Comparison of ENCODE assay signal across 34 cellular contexts in the genomic region with DNA sequence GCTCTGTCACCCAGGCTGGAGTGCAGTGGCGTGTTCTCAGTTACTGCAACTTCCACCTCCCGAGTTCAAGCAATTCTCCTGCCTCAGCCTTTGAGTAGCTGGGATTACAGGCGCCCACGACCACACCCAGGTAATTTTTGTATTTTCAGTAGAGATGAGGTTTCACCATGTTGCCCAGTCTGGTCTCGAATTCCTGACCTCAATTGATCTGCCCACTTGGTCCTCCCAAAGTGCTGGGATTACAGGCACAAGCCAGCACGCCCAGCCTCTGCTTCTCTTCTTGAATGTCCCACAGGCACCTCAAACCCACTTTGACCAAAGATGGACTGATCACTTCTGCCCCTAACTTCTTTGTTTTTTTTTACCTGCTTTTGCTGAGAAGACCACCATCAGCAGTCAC. TPM values are rescaled to one million over a fixed set of nuclear protein-coding genes. Genes with fewer than 3 reads are reported as not detected.
"Had no signal": no experiment of that assay in that cellular context is flagged by ENCODE, and none has a peak within 500 bp of the region (broad histone marks: within the 10 kb centered on the region; RNA-seq: fewer than 3 reads in every experiment).

No MANE protein-coding gene starts in this region.

- H3K9ac ChIP-seq: KMS-11 had no signal

- ATAC-seq: activated CD8-positive, alpha-beta T cell treated with anti-CD3 and anti-CD28 coated beads, Interleukin-2, amount 10 ng/mL, durations not matched to agents 7 days and 5 days; activated naive CD8-positive, alpha-beta T cell treated with anti-CD3 and anti-CD28 coated beads, Interleukin-2, amount 50 U/mL, for 24 hours; activated T-cell treated with anti-CD3 and anti-CD28 coated beads, Interleukin-2, amount 50 U/mL, for 4 hours had no signal

- DNase-seq: activated CD4-positive, alpha-beta T cell treated with anti-CD3 and anti-CD28 coated beads for 1 hour; activated CD4-positive, alpha-beta T cell treated with anti-CD3 and anti-CD28 coated beads for 48 hours; activated CD4-positive, alpha-beta T cell treated with anti-CD3 and anti-CD28 coated beads, Interleukin-2, amount 50 U/mL, for 48 hours; activated CD4-positive, CD25-positive, alpha-beta regulatory T cell; activated CD8-positive, alpha-beta memory T cell treated with anti-CD3 and anti-CD28 coated beads, Interleukin-2, amount 50 U/mL, for 4 hours; activated CD8-positive, alpha-beta T cell treated with anti-CD3 and anti-CD28 coated beads, Interleukin-2, amount 10 ng/mL, durations not matched to agents 7 days and 5 days; activated gamma-delta T cell treated with Interleukin-2 at 50 U/mL for 16 hours; activated naive CD4-positive, alpha-beta T cell treated with anti-CD3 and anti-CD28 coated beads, Interleukin-2, amount 10 ng/mL, durations not matched to agents 7 days and 5 days; activated naive CD8-positive, alpha-beta T cell treated with anti-CD3 and anti-CD28 coated beads, Interleukin-2, amount 50 U/mL, for 24 hours; activated T-cell treated with anti-CD3 and anti-CD28 coated beads for 4 hours; activated T-cell treated with anti-CD3 and anti-CD28 coated beads, Interleukin-2, amount 50 U/mL, for 4 hours; anterior cingulate cortex; NCI-H1048; NCI-H1105 treated with DMSO at 0.1 percent for 48 hours; NCI-H1436; NCI-H1694 treated with DMSO at 0.1 percent for 48 hours; NCI-H2029; NCI-H510A; NCI-H526; NCI-H748 treated with DMSO at 0.1 percent for 48 hours; NK-92 treated with Interleukin-12 subunit alpha and Interleukin-12 subunit beta, amount 100 ng/mL, for 24 hours; OCI-M1; Right ventricle myocardium superior; SW 1271; T1000; WERI-Rb-1 had no signal

- H3K4me2 ChIP-seq: KMS-11 had no signal

- H3K36me3 ChIP-seq: cardiac muscle cell had no signal

- H3K4me3 Mint-ChIP-seq: activated CD8-positive, alpha-beta T cell treated with anti-CD3 and anti-CD28 coated beads, Interleukin-2, amount 10 ng/mL, durations not matched to agents 7 days and 5 days; activated naive CD4-positive, alpha-beta T cell treated with anti-CD3 and anti-CD28 coated beads, Interleukin-2, amount 10 ng/mL, durations not matched to agents 7 days and 5 days; activated naive CD8-positive, alpha-beta T cell; activated naive CD8-positive, alpha-beta T cell treated with anti-CD3 and anti-CD28 coated beads, Interleukin-2, amount 50 U/mL, for 24 hours; activated T-cell treated with anti-CD3 and anti-CD28 coated beads, Interleukin-2, amount 50 U/mL, for 4 hours; activated T-helper 1 cell treated with anti-CD3 and anti-CD28 coated beads, Interleukin-12 subunit alpha, Interleukin-12 subunit beta, Interleukin-2, Interleukin-4 antibody, amounts not matched to agents 30 ng/mL and 10 ng/mL and 1 ng/mL, durations not matched to agents 14 hours and 24 hours and 36 hours; central memory CD8-positive, alpha-beta T cell had no signal

- H3K4me3 ChIP-seq: cardiac muscle cell had no signal

- H3K9me3 Mint-ChIP-seq: activated naive CD8-positive, alpha-beta T cell treated with anti-CD3 and anti-CD28 coated beads, Interleukin-2, amount 50 U/mL, for 24 hours; activated T-cell treated with anti-CD3 and anti-CD28 coated beads, Interleukin-2, amount 50 U/mL, for 4 hours; activated T-helper 1 cell treated with anti-CD3 and anti-CD28 coated beads, Interleukin-12 subunit alpha, Interleukin-12 subunit beta, Interleukin-2, Interleukin-4 antibody, amounts not matched to agents 30 ng/mL and 10 ng/mL and 1 ng/mL, durations not matched to agents 14 hours and 24 hours and 36 hours; central memory CD8-positive, alpha-beta T cell had no signal

- H3K27ac Mint-ChIP-seq: activated CD8-positive, alpha-beta T cell treated with anti-CD3 and anti-CD28 coated beads, Interleukin-2, amount 10 ng/mL, durations not matched to agents 7 days and 5 days; activated naive CD4-positive, alpha-beta T cell treated with anti-CD3 and anti-CD28 coated beads, Interleukin-2, amount 10 ng/mL, durations not matched to agents 7 days and 5 days; activated naive CD8-positive, alpha-beta T cell; activated naive CD8-positive, alpha-beta T cell treated with anti-CD3 and anti-CD28 coated beads, Interleukin-2, amount 50 U/mL, for 24 hours; activated T-helper 1 cell treated with anti-CD3 and anti-CD28 coated beads, Interleukin-12 subunit alpha, Interleukin-12 subunit beta, Interleukin-2, Interleukin-4 antibody, amounts not matched to agents 30 ng/mL and 10 ng/mL and 1 ng/mL, durations not matched to agents 14 hours and 24 hours and 36 hours had no signal

- H3K27me3 Mint-ChIP-seq: activated naive CD8-positive, alpha-beta T cell; central memory CD8-positive, alpha-beta T cell had no signal

- H3K36me3 Mint-ChIP-seq: activated naive CD8-positive, alpha-beta T cell had no signal

- H3K27ac ChIP-seq: cardiac muscle cell, KMS-11, WERI-Rb-1 had no signal

RNA-seq across cellular contexts. Expression of a gene that starts 4.6 kb away (rescaled TPM):
- total RNA-seq: activated CD8-positive, alpha-beta T cell treated with anti-CD3 and anti-CD28 coated beads, Interleukin-2, amount 10 ng/mL, durations not matched to agents 7 days and 5 days; activated T-cell treated with anti-CD3 and anti-CD28 coated beads, Interleukin-2, amount 50 U/mL, for 4 hours; activated T-helper 1 cell treated with anti-CD3 and anti-CD28 coated beads, Interleukin-12 subunit alpha, Interleukin-12 subunit beta, Interleukin-2, Interleukin-4 antibody, amounts not matched to agents 30 ng/mL and 10 ng/mL and 1 ng/mL, durations not matched to agents 14 hours and 24 hours and 36 hours; MCF 10A; Right ventricle myocardium superior; T-helper 1 cell treated with Interleukin-12 subunit alpha and Interleukin-12 subunit beta and Interleukin-4 antibody, amounts not matched to agents 30 ng/mL and 1 ng/mL, for 36 hours; T-helper 2 cell treated with Interferon-gamma antibody and Interleukin-4, amounts not matched to agents 100 ng/mL and 5 ng/mL, for 36 hours had no signal
- polyA plus RNA-seq: cardiac muscle cell had no signal

RNA-seq across cellular contexts. Expression of a gene that starts 55.2 kb away (rescaled TPM):
- total RNA-seq: activated CD8-positive, alpha-beta T cell treated with anti-CD3 and anti-CD28 coated beads, Interleukin-2, amount 10 ng/mL, durations not matched to agents 7 days and 5 days; activated T-cell treated with anti-CD3 and anti-CD28 coated beads, Interleukin-2, amount 50 U/mL, for 4 hours; T-helper 1 cell treated with Interleukin-12 subunit alpha and Interleukin-12 subunit beta and Interleukin-4 antibody, amounts not matched to agents 30 ng/mL and 1 ng/mL, for 36 hours; T-helper 2 cell treated with Interferon-gamma antibody and Interleukin-4, amounts not matched to agents 100 ng/mL and 5 ng/mL, for 36 hours had no signal
